ENCODE assay signal across 27 cellular contexts in the genomic region with DNA sequence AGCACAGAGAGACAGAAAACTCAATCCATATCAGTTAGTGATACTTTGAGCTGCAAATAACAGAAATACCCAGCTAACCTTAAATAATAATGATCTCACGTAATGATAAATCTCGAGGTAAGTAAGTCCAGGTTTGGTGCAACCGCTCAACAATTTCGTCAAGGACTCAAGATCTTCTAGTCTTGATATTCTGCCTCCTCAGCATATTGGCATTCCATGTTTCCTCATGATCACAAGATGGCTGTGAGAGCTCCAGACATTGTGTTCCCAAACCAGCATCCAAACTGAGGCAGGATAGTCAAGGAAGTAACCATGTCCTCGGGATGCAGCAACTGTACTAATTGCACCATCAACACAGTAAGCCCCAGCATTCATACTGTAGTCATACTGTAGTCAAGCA.
"Had no signal": no experiment of that assay in that cellular context is flagged by ENCODE, and none has a peak within 500 bp of the region (broad histone marks: within the 10 kb centered on the region; RNA-seq: fewer than 3 reads in every experiment).

No MANE protein-coding gene starts in this region.

- H3K27ac Mint-ChIP-seq: dendritic cell treated with granulocyte-macrophage colony-stimulating factor and Interleukin-4, amounts not matched to agents 40 ng/mL and 50 ng/mL, for 4 days; effector memory CD8-positive, alpha-beta T cell; endodermal cell; mesothelial cell of epicardium had no signal

- DNase-seq: colonic mucosa; cortex of kidney; effector CD8-positive, alpha-beta T cell; effector memory CD8-positive, alpha-beta T cell; endodermal cell; erythroblast; esophagus squamous epithelium; foreskin fibroblast; foreskin melanocyte; gastrocnemius medialis; glutamatergic neuron; head of caudate nucleus; heart right ventricle; hippocampal formation; left cardiac atrium; left lung; left ventricle myocardium superior; lower lobe of right lung; mesenchymal stem cell; mucosa of descending colon had no signal

- H3K4me3 Mint-ChIP-seq: dendritic cell treated with granulocyte-macrophage colony-stimulating factor and Interleukin-4, amounts not matched to agents 40 ng/mL and 50 ng/mL, for 4 days; effector memory CD8-positive, alpha-beta T cell; endodermal cell; mesothelial cell of epicardium had no signal

- H3K36me3 ChIP-seq: colonic mucosa, esophagus squamous epithelium, gastrocnemius medialis, heart right ventricle, left lung, lower lobe of right lung had no signal

- H3K27ac ChIP-seq: colonic mucosa, epithelial cell of prostate, esophagus squamous epithelium, gastrocnemius medialis, heart right ventricle, left lung, lower lobe of right lung had no signal

- H3K9me3 Mint-ChIP-seq: dendritic cell treated with granulocyte-macrophage colony-stimulating factor and Interleukin-4, amounts not matched to agents 40 ng/mL and 50 ng/mL, for 4 days; effector memory CD8-positive, alpha-beta T cell; endodermal cell; mesothelial cell of epicardium had no signal

- H3K36me3 Mint-ChIP-seq: mesothelial cell of epicardium had no signal

- H3K9me3 ChIP-seq: colonic mucosa, esophagus squamous epithelium, gastrocnemius medialis, heart right ventricle, left lung, lower lobe of right lung, mucosa of descending colon had no signal

- H3K4me3 ChIP-seq: colonic mucosa, esophagus squamous epithelium, gastrocnemius medialis, heart right ventricle, left lung, lower lobe of right lung, mucosa of descending colon had no signal

- H3K27me3 ChIP-seq: gastrocnemius medialis had no signal

- H3K4me1 ChIP-seq: colonic mucosa had no signal

- ATAC-seq: effector memory CD8-positive, alpha-beta T cell; esophagus mucosa; gastrocnemius medialis; heart right ventricle; left cardiac atrium; left lung; left ventricle myocardium superior; lower lobe of right lung; mucosa of descending colon had no signal

- FAIRE-seq: endometrium, islet of Langerhans, keratinocyte had no signal
